Comparison of ENCODE assay signal across 8 cellular contexts in the genomic region with DNA sequence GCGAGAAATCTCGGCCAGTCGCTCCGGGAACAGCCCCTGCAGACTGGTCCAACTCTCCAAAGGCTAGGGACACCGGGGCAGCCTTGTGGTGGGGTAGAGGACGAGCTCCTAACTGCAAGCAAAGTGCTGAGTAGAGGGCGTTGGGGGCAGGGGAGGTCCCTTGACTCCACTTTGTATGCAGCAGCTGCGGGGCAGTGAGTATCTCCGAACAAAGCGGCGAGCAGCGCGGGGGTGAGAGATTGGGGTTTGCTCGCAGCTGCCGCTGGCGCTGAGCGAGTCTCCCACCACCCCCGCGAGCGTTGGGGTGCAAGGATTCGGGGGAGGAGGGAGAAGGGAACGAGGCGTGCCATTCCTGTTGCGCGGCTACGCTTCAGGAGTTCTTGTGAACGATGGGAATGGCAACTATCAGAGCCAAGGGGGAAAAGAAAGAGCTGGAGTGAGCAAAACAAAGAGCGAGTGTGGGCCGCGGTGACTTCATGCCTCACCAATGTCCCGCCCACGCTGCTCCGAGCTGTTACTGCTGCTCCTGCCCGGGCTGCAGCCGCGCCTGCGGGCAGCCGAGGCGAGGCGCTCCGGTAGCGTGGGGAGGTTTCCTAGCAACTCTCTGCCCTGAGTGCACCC. TPM values are rescaled to one million over a fixed set of nuclear protein-coding genes. Genes with fewer than 3 reads are reported as not detected.
DNase-seq lines count a peak whose midpoint lies in the region; ATAC-seq and TF ChIP-seq lines count a peak whose summit lies in the region.

No MANE protein-coding gene starts in this region.

- no peak for TF ChIP-seq EP300 in gastroesophageal sphincter (IDR thresholded peaks at IDR 0.05)

- H3K27ac ChIP-seq in CD4-positive, alpha-beta T cell (ENCODE audit: low read depth, low read length) = no peak overlapping the region
- H3K27ac ChIP-seq in gastroesophageal sphincter (peak overlapping the region; percentile 89 to 95 (median 92)), thyroid gland (peak overlapping the region; percentile 86 to 93 (median 89))

- peak; percentile 56 for TF ChIP-seq POLR2A in GM19099 (IDR thresholded peaks at IDR 0.05; ENCODE audit: extremely low read depth, insufficient read length, low read depth)
- peak; percentile 60 to 73 for TF ChIP-seq POLR2A in gastroesophageal sphincter (IDR thresholded peaks at IDR 0.05)
- peak in 1 of 2 donors; percentile 79 for TF ChIP-seq POLR2A in thyroid gland (IDR thresholded peaks at IDR 0.05)

- no peaks in the 10 kb centered on the region for H3K9me3 Mint-ChIP-seq in CD4-positive, alpha-beta T cell
- no peaks in the 10 kb centered on the region for H3K9me3 Mint-ChIP-seq in activated T-helper 2 cell treated with anti-CD3 and anti-CD28 coated beads, Interferon-gamma antibody, Interleukin-2, Interleukin-4, amounts not matched to agents 10 μg/mL and 5 μg/mL and 100 μg/mL, durations not matched to agents 14 hours and 24 hours and 36 hours

- ATAC-seq in CD4-positive, alpha-beta T cell (ENCODE audit: poor library complexity) = peak; percentile 26
- peak; percentile 52 for ATAC-seq in HG03196 (IDR thresholded peaks at IDR 0.05; ENCODE audit: unreplicated experiment)
- peak; percentile 84 for ATAC-seq in gastroesophageal sphincter

- H3K4me1 Mint-ChIP-seq in CD4-positive, alpha-beta T cell (ENCODE audit: low read depth) = peaks cover 18% of the 10 kb centered on the region
- H3K4me1 Mint-ChIP-seq in activated T-helper 2 cell treated with anti-CD3 and anti-CD28 coated beads, Interferon-gamma antibody, Interleukin-2, Interleukin-4, amounts not matched to agents 10 μg/mL and 5 μg/mL and 100 μg/mL, durations not matched to agents 14 hours and 24 hours and 36 hours (ENCODE audit: low read depth) = peaks cover 20% of the 10 kb centered on the region

- no peak overlapping the region for H2AFZ ChIP-seq in neuron (ENCODE audit: low read depth, low read length)

- H3K36me3 Mint-ChIP-seq in CD4-positive, alpha-beta T cell (ENCODE audit: low read depth) = no peaks in the 10 kb centered on the region
- H3K36me3 Mint-ChIP-seq in activated T-helper 2 cell treated with anti-CD3 and anti-CD28 coated beads, Interferon-gamma antibody, Interleukin-2, Interleukin-4, amounts not matched to agents 10 μg/mL and 5 μg/mL and 100 μg/mL, durations not matched to agents 14 hours and 24 hours and 36 hours (ENCODE audit: low read depth) = no peaks in the 10 kb centered on the region

- 0% methylated on average over 5 to 19 of the region's 42 CpGs for WGBS in gastroesophageal sphincter (ENCODE audit: low coverage in 1 of 2), 2 donors
- WGBS in thyroid gland, 2 donors = 1% methylated on average over 26 to 30 of the region's 42 CpGs

- POLR2A ChIA-PET in CD4-positive, alpha-beta T cell (lab: Charles Lee) = no interaction called here

- H3K4me1 ChIP-seq in gastroesophageal sphincter = peaks cover 0 to 54% (median 4%) of the 10 kb centered on the region in 3 donors
- H3K4me1 ChIP-seq in neuron (ENCODE audit: insufficient read depth, low read length) = peaks cover 25% of the 10 kb centered on the region
- peaks cover 0 to 5% of the 10 kb centered on the region in 2 donors for H3K4me1 ChIP-seq in thyroid gland

- H3K27me3 Mint-ChIP-seq in CD4-positive, alpha-beta T cell = peaks cover 48% of the 10 kb centered on the region
- peaks cover 63% of the 10 kb centered on the region for H3K27me3 Mint-ChIP-seq in activated T-helper 2 cell treated with anti-CD3 and anti-CD28 coated beads, Interferon-gamma antibody, Interleukin-2, Interleukin-4, amounts not matched to agents 10 μg/mL and 5 μg/mL and 100 μg/mL, durations not matched to agents 14 hours and 24 hours and 36 hours (ENCODE audit: low read depth)

- H3K9me3 ChIP-seq in CD4-positive, alpha-beta T cell (ENCODE audit: control insufficient read depth, low read length) = no peaks in the 10 kb centered on the region
- no peaks in the 10 kb centered on the region for H3K9me3 ChIP-seq in gastroesophageal sphincter
- H3K9me3 ChIP-seq in neuron (ENCODE audit: low read length) = no peaks in the 10 kb centered on the region
- H3K9me3 ChIP-seq in thyroid gland = no peaks in the 10 kb centered on the region

- H3K27ac Mint-ChIP-seq in CD4-positive, alpha-beta T cell = no peak overlapping the region
- H3K27ac Mint-ChIP-seq in activated T-helper 2 cell treated with anti-CD3 and anti-CD28 coated beads, Interferon-gamma antibody, Interleukin-2, Interleukin-4, amounts not matched to agents 10 μg/mL and 5 μg/mL and 100 μg/mL, durations not matched to agents 14 hours and 24 hours and 36 hours = no peak overlapping the region

- H3K36me3 ChIP-seq in gastroesophageal sphincter = no peaks in the 10 kb centered on the region
- peaks cover 7% of the 10 kb centered on the region for H3K36me3 ChIP-seq in neuron (ENCODE audit: insufficient read depth, low read length)
- H3K36me3 ChIP-seq in thyroid gland = no peaks in the 10 kb centered on the region

- H3K4me3 ChIP-seq in gastroesophageal sphincter (peak overlapping the region; percentile 77 to 87), neuron (ENCODE audit: low read length) (peak overlapping the region; percentile 96), thyroid gland (replicated peaks in 1 of 3) (peak overlapping the region; percentile 46 to 67 (median 56))

- peaks cover 42% of the 10 kb centered on the region for H3K27me3 ChIP-seq in CD4-positive, alpha-beta T cell (ENCODE audit: control insufficient read depth, insufficient read depth, low read length)
- no peaks in the 10 kb centered on the region for H3K27me3 ChIP-seq in gastroesophageal sphincter
- H3K27me3 ChIP-seq in neuron (ENCODE audit: insufficient read depth, low read length) = no peaks in the 10 kb centered on the region
- H3K27me3 ChIP-seq in thyroid gland = no peaks in the 10 kb centered on the region

- CTCF ChIA-PET in CD4-positive, alpha-beta T cell (lab: Charles Lee) = no interaction called here

- intact Hi-C loops in CD4-positive, alpha-beta T cell (cut with DNase I, micrococcal nuclease) = no loop called here
- intact Hi-C loops in activated T-helper 2 cell treated with anti-CD3 and anti-CD28 coated beads, Interferon-gamma antibody, Interleukin-2, Interleukin-4, amounts not matched to agents 10 μg/mL and 5 μg/mL and 100 μg/mL, durations not matched to agents 14 hours and 24 hours and 36 hours (cut with micrococcal nuclease) = loop anchor here (5.0 to 10.0 kb wide), 3 partner anchors 48 to 625 kb away; partner anchors contain the start of gene POLR1F
- intact Hi-C loops in thyroid gland (cut with DNase I) = no loop called here

- no peak for TF ChIP-seq CTCF in CD4-positive, alpha-beta T cell (IDR thresholded peaks at IDR 0.05)
- TF ChIP-seq CTCF in gastroesophageal sphincter (IDR thresholded peaks at IDR 0.05) = no peak
- TF ChIP-seq CTCF in thyroid gland (IDR thresholded peaks at IDR 0.05) = peak in 1 of 6 experiments; percentile 21

- DNase-seq in CD4-positive, alpha-beta T cell = no peak
- DNase-seq in NCI-H748 (lab: John Stamatoyannopoulos, UW; ENCODE audit: unreplicated experiment) (peak; percentile 90), thyroid gland (peak; percentile 92 to 95)
- DNase-seq in activated T-helper 2 cell treated with anti-CD3 and anti-CD28 coated beads, Interferon-gamma antibody, Interleukin-2, Interleukin-4, amounts not matched to agents 10 μg/mL and 5 μg/mL and 100 μg/mL, durations not matched to agents 14 hours and 24 hours and 36 hours (ENCODE audit: low spot score) = peak; percentile 23

- H3K4me3 Mint-ChIP-seq in CD4-positive, alpha-beta T cell = peak overlapping the region; percentile 82
- H3K4me3 Mint-ChIP-seq in activated T-helper 2 cell treated with anti-CD3 and anti-CD28 coated beads, Interferon-gamma antibody, Interleukin-2, Interleukin-4, amounts not matched to agents 10 μg/mL and 5 μg/mL and 100 μg/mL, durations not matched to agents 14 hours and 24 hours and 36 hours (ENCODE audit: low read depth) = peak overlapping the region; percentile 76

RNA-seq across cellular contexts. Expression of gene ITGB8, which starts 0.4 kb away (rescaled TPM):
- not detected for total RNA-seq in CD4-positive, alpha-beta T cell
- total RNA-seq in activated T-helper 2 cell treated with anti-CD3 and anti-CD28 coated beads, Interferon-gamma antibody, Interleukin-2, Interleukin-4, amounts not matched to agents 10 μg/mL and 5 μg/mL and 100 μg/mL, durations not matched to agents 14 hours and 24 hours and 36 hours = 0.05 TPM in 1 of 2 replicates, not detected in the other
- total RNA-seq in gastroesophageal sphincter (10 to 100 TPM; 16.2 to 34.2 (median 27.1) TPM), thyroid gland (10 to 100 TPM; 14.0 to 33.6 (median 17.7) TPM)

Comparison
In these comparisons a context has a peak if more than half of its experiments do, and no peak if none do; other contexts are left out.
1. ATAC-seq: peak in every context shown above with its lines; median percentile 84 in gastroesophageal sphincter; 52 in HG03196; 26 in CD4-positive, alpha-beta T cell.
2. DNase-seq: peak in NCI-H748 (single experiment), activated T-helper 2 cell treated with anti-CD3 and anti-CD28 coated beads, Interferon-gamma antibody, Interleukin-2, Interleukin-4, amounts not matched to agents 10 μg/mL and 5 μg/mL and 100 μg/mL, durations not matched to agents 14 hours and 24 hours and 36 hours (single experiment) and thyroid gland (2 of 2); none in CD4-positive, alpha-beta T cell (0 of 10).
3. RNA of gene ITGB8, which starts 0.4 kb away (total RNA-seq): 16.2 to 34.2 TPM in gastroesophageal sphincter and 14.0 to 33.6 TPM in thyroid gland; not detected in CD4-positive, alpha-beta T cell and 0.05 TPM in activated T-helper 2 cell treated with anti-CD3 and anti-CD28 coated beads, Interferon-gamma antibody, Interleukin-2, Interleukin-4, amounts not matched to agents 10 μg/mL and 5 μg/mL and 100 μg/mL, durations not matched to agents 14 hours and 24 hours and 36 hours; every median in the first group is over 10 times any median in the second.
4. Peak in every context shown above with its lines, with median percentiles within 50 percentile points of each other: H3K4me3 ChIP-seq.